Comparison of ENCODE assay signal across 11 cellular contexts in genomic region chr12:6822461-6823135, GRCh38. TPM values are rescaled to one million over a fixed set of nuclear protein-coding genes. Genes with fewer than 3 reads are reported as not detected.
DNase-seq lines count a peak whose midpoint lies in the region; FAIRE-seq and TF ChIP-seq lines count a peak whose summit lies in the region.
"Had no signal": no experiment of that assay in that cellular context is flagged by ENCODE, and none has a peak within 500 bp of the region (broad histone marks: within the 10 kb centered on the region; RNA-seq: fewer than 3 reads in every experiment).

No MANE protein-coding gene starts in this region.

- peaks cover 100% of the 10 kb centered on the region for H3K27me3 Mint-ChIP-seq in Calu3 (ENCODE audit: unreplicated experiment)
- H3K27me3 Mint-ChIP-seq in neural crest cell (ENCODE audit: low read depth) = peaks cover 9% of the 10 kb centered on the region

- no peak for DNase-seq in Calu3
- DNase-seq in NT2/D1 (ENCODE audit: low read depth, low spot score) = no peak
- DNase-seq in esophagus muscularis mucosa (ENCODE audit: extremely low spot score) = no peak
- DNase-seq in neural crest cell (ENCODE audit: low read depth, low spot score) = no peak
- DNase-seq in SJCRH30 = no peak
- no peak for DNase-seq in effector CD4-positive, alpha-beta T cell
- no peak for DNase-seq in RCC 7860 (ENCODE audit: low spot score)
- DNase-seq in activated T-cell treated with anti-CD3 and anti-CD28 coated beads, Interleukin-2, amount 50 U/mL, for 48 hours = no peak
- DNase-seq: activated CD8-positive, alpha-beta memory T cell treated with anti-CD3 and anti-CD28 coated beads, Interleukin-2, amount 50 U/mL, for 48 hours; foreskin keratinocyte had no signal

- H3K4me1 ChIP-seq in NT2/D1 (ENCODE audit: insufficient read depth, insufficient read length) (peaks cover 77% of the 10 kb centered on the region), esophagus muscularis mucosa (peaks cover 21 to 55% (median 49%) of the 10 kb centered on the region in 4 donors), SJCRH30 (peaks cover 18% of the 10 kb centered on the region)
- H3K4me1 ChIP-seq: foreskin keratinocyte had no signal

- WGBS in esophagus muscularis mucosa = 67% methylated on average over 7 of the region's 7 CpGs

- H3K36me3 ChIP-seq in NT2/D1 (ENCODE audit: insufficient read depth, insufficient read length, low read length) = peaks cover 27% of the 10 kb centered on the region
- no peaks in the 10 kb centered on the region for H3K36me3 ChIP-seq in esophagus muscularis mucosa
- no peaks in the 10 kb centered on the region for H3K36me3 ChIP-seq in SJCRH30

- no peak for TF ChIP-seq EP300 in esophagus muscularis mucosa (IDR thresholded peaks at IDR 0.05)

- no peak for TF ChIP-seq CTCF in Calu3 (IDR thresholded peaks at IDR 0.05; ENCODE audit: unreplicated experiment)
- TF ChIP-seq CTCF in esophagus muscularis mucosa (IDR thresholded peaks at IDR 0.05) = no peak
- TF ChIP-seq CTCF in neural crest cell (conservative IDR thresholded peaks at IDR 0.05) = no peak

- intact Hi-C loops in Calu3 (cut with micrococcal nuclease; ENCODE audit: unreplicated experiment) = loop anchor here (10.0 kb wide), 1 partner anchor 208 kb away; no protein-coding TSS in a partner anchor
- intact Hi-C loops in esophagus muscularis mucosa (cut with DNase I) = no loop called here

- H3K4me3 ChIP-seq in NT2/D1 (ENCODE audit: insufficient read length, low read depth) = peak overlapping the region; percentile 66
- peak overlapping the region; percentile 54 to 71 (median 58) for H3K4me3 ChIP-seq in esophagus muscularis mucosa
- H3K4me3 ChIP-seq in SJCRH30 = no peak overlapping the region

- H3K9me3 ChIP-seq in NT2/D1 (ENCODE audit: insufficient read depth, low read length) = no peaks in the 10 kb centered on the region
- no peaks in the 10 kb centered on the region for H3K9me3 ChIP-seq in esophagus muscularis mucosa
- H3K9me3 ChIP-seq in SJCRH30 (replicated peaks) = no peaks in the 10 kb centered on the region

- H3K4me1 Mint-ChIP-seq in Calu3 (ENCODE audit: low read depth, unreplicated experiment) = peaks cover 13% of the 10 kb centered on the region
- peaks cover 76% of the 10 kb centered on the region for H3K4me1 Mint-ChIP-seq in neural crest cell

- H3K9ac ChIP-seq in NT2/D1 (ENCODE audit: insufficient read length, low read depth) = peak overlapping the region; percentile 84

- H3K9me3 Mint-ChIP-seq in Calu3 (ENCODE audit: low read depth, unreplicated experiment) = no peaks in the 10 kb centered on the region
- H3K9me3 Mint-ChIP-seq in neural crest cell = no peaks in the 10 kb centered on the region

- FAIRE-seq in RCC 7860 (lab: Jason Lieb, UNC) = no peak
- FAIRE-seq: TTC549 had no signal

- H3K36me3 Mint-ChIP-seq in Calu3 (ENCODE audit: insufficient read depth, unreplicated experiment) (no peaks in the 10 kb centered on the region), neural crest cell (ENCODE audit: low read depth) (peaks cover 6% of the 10 kb centered on the region)

- H3K27me3 ChIP-seq in NT2/D1 (ENCODE audit: insufficient read depth, insufficient read length) (no peaks in the 10 kb centered on the region), esophagus muscularis mucosa (peaks cover 0 to 38% (median 5%) of the 10 kb centered on the region in 4 donors), SJCRH30 (peaks cover 14% of the 10 kb centered on the region)

- TF ChIP-seq POLR2A in esophagus muscularis mucosa (IDR thresholded peaks at IDR 0.05; ENCODE audit: low read depth) = no peak

- H3K4me3 Mint-ChIP-seq in Calu3 (ENCODE audit: low read depth, unreplicated experiment) = peak overlapping the region; percentile 42
- peak overlapping the region; percentile 87 for H3K4me3 Mint-ChIP-seq in neural crest cell

- BruUV-seq in Calu3 (replicated peaks; lab: Mats Ljungman, UMichigan) = no TSS peak

- H3K27ac Mint-ChIP-seq in Calu3 (ENCODE audit: unreplicated experiment) (no peak overlapping the region), neural crest cell (ENCODE audit: unreplicated experiment) (no peak overlapping the region)

- CTCF ChIA-PET in Calu3 (lab: Charles Lee) = no interaction called here

- H3K27ac ChIP-seq in esophagus muscularis mucosa (replicated peaks in 1 of 4) = no peak overlapping the region
- H3K27ac ChIP-seq in SJCRH30 = no peak overlapping the region
- H3K27ac ChIP-seq: foreskin keratinocyte had no signal

RNA-seq across cellular contexts. Expression of gene GPR162, which starts 1.0 kb away (rescaled TPM):
- total RNA-seq in Calu3 (2022) (not detected in 2 replicates), esophagus muscularis mucosa (10 to 100 TPM in 2 of 4 donors, 1 to 10 TPM in 2; 3.7 to 12.1 (median 10.0) TPM), neural crest cell (16.4 and 17.4 TPM in 2 replicates)
- 2.2 and 3.5 TPM in 2 replicates for total RNA-seq in SJCRH30 (2014; rRNA removed; shearing (Covaris generic))

RNA-seq across cellular contexts. Expression of gene P3H3, which starts 5.6 kb away (rescaled TPM):
- total RNA-seq in Calu3 (2022) (0.45 and 0.56 TPM in 2 replicates), esophagus muscularis mucosa (10 to 100 TPM; 16.4 to 30.7 (median 26.8) TPM), neural crest cell (47.4 and 52.7 TPM in 2 replicates)
- total RNA-seq in SJCRH30 (2014; rRNA removed; shearing (Covaris generic)) = 13.7 and 19.3 TPM in 2 replicates

RNA-seq across cellular contexts. Expression of gene GNB3, which starts 18.1 kb away (rescaled TPM):
- not detected in 2 replicates for total RNA-seq in Calu3 (2022)
- total RNA-seq in esophagus muscularis mucosa = 1 to 10 TPM in 1 of 4 donors, under 1 TPM in 3; 0.39 to 1.7 (median 0.46) TPM
- total RNA-seq in neural crest cell = 21.2 and 22.2 TPM in 2 replicates
- 2.2 and 3.2 TPM in 2 replicates for total RNA-seq in SJCRH30 (2014; rRNA removed; shearing (Covaris generic))

RNA-seq across cellular contexts. Expression of gene CDCA3, which starts 28.5 kb away (rescaled TPM):
- 47.9 and 57.1 TPM in 2 replicates for total RNA-seq in Calu3 (2022)
- 1 to 10 TPM; 1.2 to 2.9 (median 1.5) TPM for total RNA-seq in esophagus muscularis mucosa
- 67.9 and 71.7 TPM in 2 replicates for total RNA-seq in neural crest cell
- total RNA-seq in SJCRH30 (2014; rRNA removed; shearing (Covaris generic)) = 96.8 and 104 TPM in 2 replicates

RNA-seq across cellular contexts. Expression of gene USP5, which starts 29.4 kb away (rescaled TPM):
- total RNA-seq in Calu3 (2022) (126 and 128 TPM in 2 replicates), esophagus muscularis mucosa (10 to 100 TPM; 49.8 to 68.7 (median 58.4) TPM), neural crest cell (172 and 173 TPM in 2 replicates)
- 76.7 and 78.0 TPM in 2 replicates for total RNA-seq in SJCRH30 (2014; rRNA removed; shearing (Covaris generic))
